14 cellular contexts compared by ENCODE assay signal in the genomic region with DNA sequence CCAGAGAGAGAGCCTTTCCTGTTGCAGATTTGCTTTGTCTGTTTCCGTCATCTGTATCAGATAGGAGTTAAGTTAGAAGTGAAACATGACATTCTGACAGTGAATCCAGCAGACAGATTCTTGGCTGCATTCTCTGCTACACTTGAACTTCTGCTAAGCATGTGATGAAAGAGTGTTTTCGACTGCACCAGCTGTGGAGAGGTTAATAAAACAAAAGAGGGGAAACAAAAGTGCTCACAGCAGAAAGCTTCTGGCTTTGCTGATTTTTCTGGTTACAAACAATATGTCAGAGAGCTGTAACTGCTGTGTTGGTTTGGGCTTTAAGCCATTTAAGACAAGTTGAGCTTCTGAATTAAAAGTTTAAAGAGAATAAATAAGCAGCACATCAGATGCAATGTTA.
DNase-seq lines count a peak whose midpoint lies in the region; ATAC-seq and TF ChIP-seq lines count a peak whose summit lies in the region.
"Had no signal": no experiment of that assay in that cellular context is flagged by ENCODE, and none has a peak within 500 bp of the region (broad histone marks: within the 10 kb centered on the region; RNA-seq: fewer than 3 reads in every experiment).

No MANE protein-coding gene starts in this region.

- no peaks in the 10 kb centered on the region for H3K27me3 Mint-ChIP-seq in neural progenitor cell (ENCODE audit: insufficient read depth, low read depth)

- ATAC-seq in HG03460 (IDR thresholded peaks at IDR 0.05; ENCODE audit: unreplicated experiment): no peak
- ATAC-seq: A549; activated naive CD8-positive, alpha-beta T cell treated with anti-CD3 and anti-CD28 coated beads, Interleukin-2, amount 50 U/mL, for 24 hours had no signal

- no peak overlapping the region for H3K27ac Mint-ChIP-seq in neural progenitor cell
- H3K27ac Mint-ChIP-seq: activated naive CD8-positive, alpha-beta T cell treated with anti-CD3 and anti-CD28 coated beads, Interleukin-2, amount 50 U/mL, for 24 hours had no signal

- H3K36me3 ChIP-seq in tibial artery (no peaks in the 10 kb centered on the region), neural progenitor cell (no peaks in the 10 kb centered on the region)
- H3K36me3 ChIP-seq: tibial nerve, WERI-Rb-1 had no signal

- H4K20me1 ChIP-seq in neural progenitor cell (ENCODE audit: low read depth): no peaks in the 10 kb centered on the region

- H3K4me1 ChIP-seq in tibial artery (peaks cover 0 to 18% (median 5%) of the 10 kb centered on the region in 4 donors), neural progenitor cell (no peaks in the 10 kb centered on the region)
- H3K4me1 ChIP-seq: A549 had no signal

- peaks cover 14% of the 10 kb centered on the region for H3K4me1 Mint-ChIP-seq in neural progenitor cell
- H3K4me1 Mint-ChIP-seq: activated naive CD8-positive, alpha-beta T cell treated with anti-CD3 and anti-CD28 coated beads, Interleukin-2, amount 50 U/mL, for 24 hours had no signal

- peaks cover 2% of the 10 kb centered on the region for H3K9me3 Mint-ChIP-seq in neural progenitor cell
- H3K9me3 Mint-ChIP-seq: activated naive CD8-positive, alpha-beta T cell treated with anti-CD3 and anti-CD28 coated beads, Interleukin-2, amount 50 U/mL, for 24 hours had no signal

- H3K9me3 ChIP-seq in tibial artery (no peaks in the 10 kb centered on the region), neural progenitor cell (ENCODE audit: low read depth) (no peaks in the 10 kb centered on the region)
- H3K9me3 ChIP-seq: A549, tibial nerve had no signal

- no peaks in the 10 kb centered on the region for H3K36me3 Mint-ChIP-seq in neural progenitor cell

- no peak overlapping the region for H2AFZ ChIP-seq in neural progenitor cell (replicated peaks)

- TF ChIP-seq CTCF in epithelial cell of proximal tubule (conservative IDR thresholded peaks at IDR 0.05; ENCODE audit: low read depth, low read length) (no peak), tibial artery (IDR thresholded peaks at IDR 0.05) (no peak), neural progenitor cell (IDR thresholded peaks at IDR 0.05) (no peak)

- no peak overlapping the region for H3K4me2 ChIP-seq in neural progenitor cell
- H3K4me2 ChIP-seq: A549 had no signal

- H3F3A ChIP-seq in neural progenitor cell (ENCODE audit: low read depth): no peaks in the 10 kb centered on the region

- intact Hi-C loops in tibial artery (cut with DNase I; ENCODE audit: low total_unique reads): no loop called here

- no peaks in the 10 kb centered on the region for H3K79me2 ChIP-seq in neural progenitor cell (ENCODE audit: low read depth)

- H3K27ac ChIP-seq in tibial artery: peak overlapping the region; percentile 10 to 51
- no peak overlapping the region for H3K27ac ChIP-seq in neural progenitor cell
- H3K27ac ChIP-seq: A549, WERI-Rb-1 had no signal

- H3K27me3 ChIP-seq in tibial artery (no peaks in the 10 kb centered on the region), neural progenitor cell (no peaks in the 10 kb centered on the region)
- H3K27me3 ChIP-seq: tibial nerve had no signal

- H3K4me3 ChIP-seq in epithelial cell of proximal tubule (ENCODE audit: low read depth, low read length) (no peak overlapping the region), tibial artery (no peak overlapping the region), neural progenitor cell (no peak overlapping the region)
- H3K4me3 ChIP-seq: A549, tibial nerve had no signal

- DNase-seq in NCI-H446 (lab: John Stamatoyannopoulos, UW) (peak; percentile 8 to 29), NCI-H446 treated with DMSO at 0.1 percent for 48 hours (lab: John Stamatoyannopoulos, UW) (no peak), epithelial cell of proximal tubule (ENCODE audit: low read depth) (peak; percentile 12), lung microvascular endothelial cell (ENCODE audit: low read depth in 2 of 2) (peak; percentile 74 to 86), tibial artery (no peak), hypothalamus (lab: John Stamatoyannopoulos, UW) (no peak), neural progenitor cell (ENCODE audit: low spot score) (no peak)
- DNase-seq: activated naive CD8-positive, alpha-beta T cell treated with anti-CD3 and anti-CD28 coated beads, Interleukin-2, amount 50 U/mL, for 24 hours; dermis blood vessel endothelial cell; stimulated activated CD4-positive, alpha-beta T cell treated with anti-CD3 and anti-CD28 coated beads, Interleukin-12 subunit alpha, Interleukin-12 subunit beta, amount 100 ng/mL, for 4 hours; WERI-Rb-1 had no signal

- H3K4me3 Mint-ChIP-seq in neural progenitor cell: no peak overlapping the region
- H3K4me3 Mint-ChIP-seq: activated naive CD8-positive, alpha-beta T cell treated with anti-CD3 and anti-CD28 coated beads, Interleukin-2, amount 50 U/mL, for 24 hours had no signal

- no peak overlapping the region for H3K9ac ChIP-seq in neural progenitor cell

Comparison
In these comparisons a context has a peak if more than half of its experiments do, and no peak if none do; other contexts are left out.
1. DNase-seq: peak in NCI-H446 (2 of 2), epithelial cell of proximal tubule (single experiment) and lung microvascular endothelial cell (2 of 2); none in NCI-H446 treated with DMSO at 0.1 percent for 48 hours (single experiment), tibial artery (0 of 2), hypothalamus (0 of 51) and neural progenitor cell (single experiment).